30 cellular contexts compared by ENCODE assay signal in genomic region chr10:29023678-29024077, GRCh38.
DNase-seq lines count a peak whose midpoint lies in the region; ATAC-seq and TF ChIP-seq lines count a peak whose summit lies in the region.
"Had no signal": no experiment of that assay in that cellular context is flagged by ENCODE, and none has a peak within 500 bp of the region (broad histone marks: within the 10 kb centered on the region; RNA-seq: fewer than 3 reads in every experiment).

No MANE protein-coding gene starts in this region.

- H2AFZ ChIP-seq in mammary epithelial cell (ENCODE audit: low read depth, low read length) (no peak overlapping the region), neural progenitor cell (replicated peaks) (peak overlapping the region; percentile 6)
- H2AFZ ChIP-seq: GM23248 had no signal

- DNase-seq in EL (peak; percentile 25), NCI-H69 (lab: John Stamatoyannopoulos, UW) (peak; percentile 10), mammary epithelial cell (peak; percentile 2), neural progenitor cell (ENCODE audit: low spot score) (no peak), right atrium auricular region (ENCODE audit: low spot score) (no peak)
- DNase-seq in stimulated activated naive B cell treated with anti-CD40 and anti-IgM and Interleukin-4, amounts not matched to agents 10 μg/mL and 1 μg/mL and 100 μg/mL, for 72 hours = no peak
- DNase-seq: activated CD4-positive, alpha-beta T cell treated with anti-CD3 and anti-CD28 coated beads, Interleukin-2, amount 50 U/mL, for 1 hour; activated gamma-delta T cell treated with Interleukin-2 at 50 U/mL for 16 hours; activated naive CD8-positive, alpha-beta T cell treated with anti-CD3 and anti-CD28 coated beads, Interleukin-2, amount 50 U/mL, for 24 hours; activated T-cell treated with anti-CD3 and anti-CD28 coated beads, Interleukin-2, amount 50 U/mL, for 4 hours; DMS79 treated with DMSO at 0.1 percent for 48 hours; GM23248; islet precursor cell; Karpas-422; left ventricle myocardium inferior; midbrain; NCI-H1048; NCI-H187; NCI-H524; pancreas; Peyer's patch; retina; stimulated activated CD4-positive, alpha-beta T cell treated with anti-CD3 and anti-CD28 coated beads, Interleukin-2, amount 100 ng/mL, for 48 hours; substantia nigra; upper lobe of right lung had no signal

- H3K4me1 ChIP-seq in mammary epithelial cell (ENCODE audit: insufficient read depth, low read length) (no peaks in the 10 kb centered on the region), neural progenitor cell (peaks cover 9% of the 10 kb centered on the region), right atrium auricular region (no peaks in the 10 kb centered on the region)
- H3K4me1 ChIP-seq: left ventricle myocardium inferior, pancreas, Peyer's patch, upper lobe of right lung had no signal

- no peak for ATAC-seq in GM21526 (IDR thresholded peaks at IDR 0.05; ENCODE audit: low FRiP score, unreplicated experiment)
- no peak for ATAC-seq in stimulated activated naive B cell treated with anti-CD40 and anti-IgM and Interleukin-4, amounts not matched to agents 10 μg/mL and 1 μg/mL and 100 μg/mL, for 72 hours (replicated peaks)
- ATAC-seq in GM21528 (IDR thresholded peaks at IDR 0.05; ENCODE audit: low FRiP score, unreplicated experiment) = no peak
- ATAC-seq: activated naive CD8-positive, alpha-beta T cell treated with anti-CD3 and anti-CD28 coated beads, Interleukin-2, amount 50 U/mL, for 24 hours; activated T-cell treated with anti-CD3 and anti-CD28 coated beads, Interleukin-2, amount 50 U/mL, for 4 hours; pancreas; upper lobe of right lung had no signal

- H3K27ac Mint-ChIP-seq in neural progenitor cell = no peak overlapping the region
- no peak overlapping the region for H3K27ac Mint-ChIP-seq in stimulated activated naive B cell treated with anti-CD40 and anti-IgM and Interleukin-4, amounts not matched to agents 10 μg/mL and 1 μg/mL and 100 μg/mL, for 72 hours
- H3K27ac Mint-ChIP-seq: activated naive CD8-positive, alpha-beta T cell treated with anti-CD3 and anti-CD28 coated beads, Interleukin-2, amount 50 U/mL, for 24 hours; T-helper 1 cell treated with Interleukin-12 subunit alpha and Interleukin-12 subunit beta and Interleukin-4 antibody, amounts not matched to agents 30 μg/mL and 1 μg/mL, for 36 hours had no signal

- no peaks in the 10 kb centered on the region for H3F3A ChIP-seq in neural progenitor cell (ENCODE audit: low read depth)

- no peaks in the 10 kb centered on the region for H3K9me3 Mint-ChIP-seq in neural progenitor cell
- H3K9me3 Mint-ChIP-seq in stimulated activated naive B cell treated with anti-CD40 and anti-IgM and Interleukin-4, amounts not matched to agents 10 μg/mL and 1 μg/mL and 100 μg/mL, for 72 hours = peaks cover 0 to 3% of the 10 kb centered on the region in 2 donors
- H3K9me3 Mint-ChIP-seq: activated naive CD8-positive, alpha-beta T cell treated with anti-CD3 and anti-CD28 coated beads, Interleukin-2, amount 50 U/mL, for 24 hours; activated T-cell treated with anti-CD3 and anti-CD28 coated beads, Interleukin-2, amount 50 U/mL, for 4 hours; nephron; T-helper 1 cell treated with Interleukin-12 subunit alpha and Interleukin-12 subunit beta and Interleukin-4 antibody, amounts not matched to agents 30 μg/mL and 1 μg/mL, for 36 hours had no signal

- peaks cover 2% of the 10 kb centered on the region for H3K27me3 Mint-ChIP-seq in neural progenitor cell (ENCODE audit: insufficient read depth, low read depth)
- peaks cover 0 to 4% of the 10 kb centered on the region in 2 donors for H3K27me3 Mint-ChIP-seq in stimulated activated naive B cell treated with anti-CD40 and anti-IgM and Interleukin-4, amounts not matched to agents 10 μg/mL and 1 μg/mL and 100 μg/mL, for 72 hours

- H3K4me1 Mint-ChIP-seq in neural progenitor cell = peaks cover 19% of the 10 kb centered on the region
- H3K4me1 Mint-ChIP-seq in stimulated activated naive B cell treated with anti-CD40 and anti-IgM and Interleukin-4, amounts not matched to agents 10 μg/mL and 1 μg/mL and 100 μg/mL, for 72 hours = no peaks in the 10 kb centered on the region
- H3K4me1 Mint-ChIP-seq: activated naive CD8-positive, alpha-beta T cell treated with anti-CD3 and anti-CD28 coated beads, Interleukin-2, amount 50 U/mL, for 24 hours had no signal

- CTCF ChIA-PET in mammary epithelial cell (lab: Charles Lee; ENCODE audit: low non-redundant PET) = no interaction called here

- no peaks in the 10 kb centered on the region for H3K9me3 ChIP-seq in mammary epithelial cell (replicated peaks; ENCODE audit: insufficient read depth, low read length)
- no peaks in the 10 kb centered on the region for H3K9me3 ChIP-seq in neural progenitor cell (ENCODE audit: low read depth)
- no peaks in the 10 kb centered on the region for H3K9me3 ChIP-seq in right atrium auricular region
- H3K9me3 ChIP-seq: left ventricle myocardium inferior, pancreas, Peyer's patch, upper lobe of right lung had no signal

- intact Hi-C loops in mammary epithelial cell (cut with micrococcal nuclease) = no loop called here

- H3K4me3 Mint-ChIP-seq in neural progenitor cell = no peak overlapping the region
- no peak overlapping the region for H3K4me3 Mint-ChIP-seq in stimulated activated naive B cell treated with anti-CD40 and anti-IgM and Interleukin-4, amounts not matched to agents 10 μg/mL and 1 μg/mL and 100 μg/mL, for 72 hours
- H3K4me3 Mint-ChIP-seq: activated naive CD8-positive, alpha-beta T cell treated with anti-CD3 and anti-CD28 coated beads, Interleukin-2, amount 50 U/mL, for 24 hours; activated T-cell treated with anti-CD3 and anti-CD28 coated beads, Interleukin-2, amount 50 U/mL, for 4 hours; nephron; T-helper 1 cell treated with Interleukin-12 subunit alpha and Interleukin-12 subunit beta and Interleukin-4 antibody, amounts not matched to agents 30 μg/mL and 1 μg/mL, for 36 hours had no signal

- H3K9ac ChIP-seq in mammary epithelial cell (ENCODE audit: insufficient read depth, low read length) (no peak overlapping the region), neural progenitor cell (no peak overlapping the region)
- H3K9ac ChIP-seq: GM23248 had no signal

- no TSS peak for BruUV-seq in mammary epithelial cell (replicated peaks; lab: Mats Ljungman, UMichigan)

- H3K4me3 ChIP-seq in mammary epithelial cell (replicated peaks in 1 of 3; ENCODE audit: insufficient read depth in 1 of 3, low read depth in 2 of 3, low read length in 3 of 3) (no peak overlapping the region), neural progenitor cell (no peak overlapping the region), right atrium auricular region (no peak overlapping the region)
- H3K4me3 ChIP-seq: GM23248, left ventricle myocardium inferior, pancreas, Peyer's patch, upper lobe of right lung had no signal

- no peak for TF ChIP-seq CTCF in mammary epithelial cell (conservative IDR thresholded peaks at IDR 0.05 in 1 of 2, IDR thresholded peaks at IDR 0.05 in 1 of 2; ENCODE audit: extremely low read depth in 1 of 2, insufficient read depth in 1 of 2, low read depth in 1 of 2, low read length in 2 of 2)
- TF ChIP-seq CTCF in neural progenitor cell (IDR thresholded peaks at IDR 0.05) = no peak
- TF ChIP-seq CTCF in right atrium auricular region (IDR thresholded peaks at IDR 0.05) = no peak

- H3K36me3 Mint-ChIP-seq in neural progenitor cell = no peaks in the 10 kb centered on the region
- H3K36me3 Mint-ChIP-seq in stimulated activated naive B cell treated with anti-CD40 and anti-IgM and Interleukin-4, amounts not matched to agents 10 μg/mL and 1 μg/mL and 100 μg/mL, for 72 hours = no peaks in the 10 kb centered on the region

- no peaks in the 10 kb centered on the region for H4K20me1 ChIP-seq in mammary epithelial cell (ENCODE audit: insufficient read depth, low read length)
- no peaks in the 10 kb centered on the region for H4K20me1 ChIP-seq in neural progenitor cell (ENCODE audit: low read depth)

- no peak overlapping the region for H3K27ac ChIP-seq in mammary epithelial cell (ENCODE audit: insufficient read depth, low read depth, low read length)
- no peak overlapping the region for H3K27ac ChIP-seq in neural progenitor cell
- H3K27ac ChIP-seq in right atrium auricular region = no peak overlapping the region
- H3K27ac ChIP-seq: C4-2B, GM23248, left ventricle myocardium inferior, pancreas, Peyer's patch, upper lobe of right lung had no signal

- H3K79me2 ChIP-seq in mammary epithelial cell (ENCODE audit: insufficient read depth, low read length) = no peaks in the 10 kb centered on the region
- no peaks in the 10 kb centered on the region for H3K79me2 ChIP-seq in neural progenitor cell (ENCODE audit: low read depth)

- H3K36me3 ChIP-seq in mammary epithelial cell (ENCODE audit: insufficient read depth, low read length) (no peaks in the 10 kb centered on the region), neural progenitor cell (no peaks in the 10 kb centered on the region), right atrium auricular region (no peaks in the 10 kb centered on the region)
- H3K36me3 ChIP-seq: left ventricle myocardium inferior, pancreas, Peyer's patch, upper lobe of right lung had no signal

- WGBS in mammary epithelial cell (ENCODE audit: low coverage, missing lambda C conversion rate) = 55% methylated on average over 5 of the region's 5 CpGs

- no peak overlapping the region for H3K4me2 ChIP-seq in mammary epithelial cell (ENCODE audit: insufficient read depth, low read depth, low read length)
- H3K4me2 ChIP-seq in neural progenitor cell = no peak overlapping the region

- in situ Hi-C loops in mammary epithelial cell (cut with MboI; ENCODE audit: low sequenced_read_pairs in 2 of 2) = no loop called here

- peaks cover 3% of the 10 kb centered on the region for H3K27me3 ChIP-seq in mammary epithelial cell (ENCODE audit: insufficient read depth, low read length)
- no peaks in the 10 kb centered on the region for H3K27me3 ChIP-seq in neural progenitor cell
- H3K27me3 ChIP-seq in right atrium auricular region = no peaks in the 10 kb centered on the region
- H3K27me3 ChIP-seq: pancreas, Peyer's patch, upper lobe of right lung had no signal

- dilution Hi-C loops in mammary epithelial cell (cut with HindIII; ENCODE audit: low sequenced_read_pairs) = no loop called here

Comparison
In these comparisons a context has a peak if more than half of its experiments do, and no peak if none do; other contexts are left out.
1. DNase-seq: peak in EL (single experiment), NCI-H69 (single experiment) and mammary epithelial cell (single experiment); none in neural progenitor cell (single experiment), right atrium auricular region (single experiment) and stimulated activated naive B cell treated with anti-CD40 and anti-IgM and Interleukin-4, amounts not matched to agents 10 μg/mL and 1 μg/mL and 100 μg/mL, for 72 hours (single experiment).